In genomic region chr12:29552324-29552927, GRCh38 we compare ENCODE assay signal across 8 cellular contexts. TPM values are rescaled to one million over a fixed set of nuclear protein-coding genes. Genes with fewer than 3 reads are reported as not detected.
A peak's percentile ranks its signal among the peaks of the same experiment; 100 is the strongest.
DNase-seq lines count a peak whose midpoint lies in the region; ATAC-seq, FAIRE-seq and TF ChIP-seq lines count a peak whose summit lies in the region.

No MANE protein-coding gene starts in this region.

- no peak for TF ChIP-seq POLR2A in Peyer's patch (IDR thresholded peaks at IDR 0.05)

- no peaks in the 10 kb centered on the region for H3K4me1 Mint-ChIP-seq in CD8-positive, alpha-beta memory T cell
- H3K4me1 Mint-ChIP-seq in activated T-helper 1 cell treated with anti-CD3 and anti-CD28 coated beads, Interleukin-12 subunit alpha, Interleukin-12 subunit beta, Interleukin-2, Interleukin-4 antibody, amounts not matched to agents 30 ng/mL and 10 ng/mL and 1 ng/mL, durations not matched to agents 14 hours and 24 hours and 36 hours (ENCODE audit: low read depth): no peaks in the 10 kb centered on the region

- no peaks in the 10 kb centered on the region for H3K36me3 Mint-ChIP-seq in CD8-positive, alpha-beta memory T cell
- no peaks in the 10 kb centered on the region for H3K36me3 Mint-ChIP-seq in activated T-helper 1 cell treated with anti-CD3 and anti-CD28 coated beads, Interleukin-12 subunit alpha, Interleukin-12 subunit beta, Interleukin-2, Interleukin-4 antibody, amounts not matched to agents 30 ng/mL and 10 ng/mL and 1 ng/mL, durations not matched to agents 14 hours and 24 hours and 36 hours (ENCODE audit: low read depth)

- no peak overlapping the region for H3K27ac ChIP-seq in CD8-positive, alpha-beta memory T cell (ENCODE audit: low read depth, low read length)
- no peak overlapping the region for H3K27ac ChIP-seq in HL-60 (replicated peaks)
- no peak overlapping the region for H3K27ac ChIP-seq in Peyer's patch
- H3K27ac ChIP-seq in pancreas: no peak overlapping the region
- no peak overlapping the region for H3K27ac ChIP-seq in upper lobe of right lung

- peak; percentile 30 to 69 (median 34) for DNase-seq in CD8-positive, alpha-beta memory T cell
- DNase-seq in HL-60 (ENCODE audit: low read depth in 1 of 2, low spot score in 1 of 2) (peak; percentile 33 to 63), Peyer's patch (peak; percentile 22 to 79 (median 78)), frontal cortex (ENCODE audit: low spot score in 2 of 2) (peak; percentile 3 to 18), pancreas (peak; percentile 40 to 83 (median 60)), upper lobe of right lung (peak; percentile 68)
- DNase-seq in activated T-helper 1 cell treated with anti-CD3 and anti-CD28 coated beads, Interleukin-12 subunit alpha, Interleukin-12 subunit beta, Interleukin-2, Interleukin-4 antibody, amounts not matched to agents 30 ng/mL and 10 ng/mL and 1 ng/mL, durations not matched to agents 14 hours and 24 hours and 36 hours (ENCODE audit: low spot score): peak; percentile 41

- CTCF ChIA-PET in CD8-positive, alpha-beta memory T cell (lab: Charles Lee): interaction anchor here (0.5 to 2.1 kb wide), 3 partner anchors 13 to 1291 kb away, joined by 3 to 12 read pairs (median 3); no protein-coding TSS in a partner anchor

- ATAC-seq in GM19397 (IDR thresholded peaks at IDR 0.05; ENCODE audit: unreplicated experiment): peak; percentile 95
- peak; percentile 73 to 98 (median 94) for ATAC-seq in pancreas
- peak; percentile 94 for ATAC-seq in upper lobe of right lung

- no peaks in the 10 kb centered on the region for H3K27me3 ChIP-seq in CD8-positive, alpha-beta memory T cell (ENCODE audit: insufficient read depth, low read length, poor library complexity, severe bottlenecking)
- H3K27me3 ChIP-seq in HL-60 (ENCODE audit: insufficient read depth, poor library complexity, severe bottlenecking) (no peaks in the 10 kb centered on the region), Peyer's patch (no peaks in the 10 kb centered on the region), pancreas (no peaks in the 10 kb centered on the region), upper lobe of right lung (no peaks in the 10 kb centered on the region)

- H3K9me3 Mint-ChIP-seq in CD8-positive, alpha-beta memory T cell: peaks cover 0 to 3% (median 0%) of the 10 kb centered on the region in 5 donors
- H3K9me3 Mint-ChIP-seq in activated T-helper 1 cell treated with anti-CD3 and anti-CD28 coated beads, Interleukin-12 subunit alpha, Interleukin-12 subunit beta, Interleukin-2, Interleukin-4 antibody, amounts not matched to agents 30 ng/mL and 10 ng/mL and 1 ng/mL, durations not matched to agents 14 hours and 24 hours and 36 hours: no peaks in the 10 kb centered on the region

- WGBS in pancreas, 2 donors: 9 to 10% methylated on average over 1 of the region's 1 CpG

- H3K4me3 Mint-ChIP-seq in CD8-positive, alpha-beta memory T cell: no peak overlapping the region
- no peak overlapping the region for H3K4me3 Mint-ChIP-seq in activated T-helper 1 cell treated with anti-CD3 and anti-CD28 coated beads, Interleukin-12 subunit alpha, Interleukin-12 subunit beta, Interleukin-2, Interleukin-4 antibody, amounts not matched to agents 30 ng/mL and 10 ng/mL and 1 ng/mL, durations not matched to agents 14 hours and 24 hours and 36 hours

- H3K36me3 ChIP-seq in CD8-positive, alpha-beta memory T cell (ENCODE audit: insufficient read depth, low read length): no peaks in the 10 kb centered on the region
- H3K36me3 ChIP-seq in Peyer's patch (no peaks in the 10 kb centered on the region), pancreas (no peaks in the 10 kb centered on the region), upper lobe of right lung (no peaks in the 10 kb centered on the region)

- H3K4me1 ChIP-seq in CD8-positive, alpha-beta memory T cell (ENCODE audit: insufficient read depth, low read length): no peaks in the 10 kb centered on the region
- H3K4me1 ChIP-seq in Peyer's patch (no peaks in the 10 kb centered on the region), pancreas (peaks cover 0 to 3% (median 0%) of the 10 kb centered on the region in 3 donors), upper lobe of right lung (no peaks in the 10 kb centered on the region)

- H3K9me3 ChIP-seq in CD8-positive, alpha-beta memory T cell (ENCODE audit: low read length): no peaks in the 10 kb centered on the region
- H3K9me3 ChIP-seq in Peyer's patch: no peaks in the 10 kb centered on the region
- H3K9me3 ChIP-seq in pancreas: no peaks in the 10 kb centered on the region
- H3K9me3 ChIP-seq in upper lobe of right lung: no peaks in the 10 kb centered on the region

- H3K27ac Mint-ChIP-seq in CD8-positive, alpha-beta memory T cell: no peak overlapping the region
- no peak overlapping the region for H3K27ac Mint-ChIP-seq in activated T-helper 1 cell treated with anti-CD3 and anti-CD28 coated beads, Interleukin-12 subunit alpha, Interleukin-12 subunit beta, Interleukin-2, Interleukin-4 antibody, amounts not matched to agents 30 ng/mL and 10 ng/mL and 1 ng/mL, durations not matched to agents 14 hours and 24 hours and 36 hours

- intact Hi-C loops in activated T-helper 1 cell treated with anti-CD3 and anti-CD28 coated beads, Interleukin-12 subunit alpha, Interleukin-12 subunit beta, Interleukin-2, Interleukin-4 antibody, amounts not matched to agents 30 ng/mL and 10 ng/mL and 1 ng/mL, durations not matched to agents 14 hours and 24 hours and 36 hours (cut with micrococcal nuclease): loop anchor here (1.0 kb wide), 2 partner anchors 1255 to 1292 kb away; no protein-coding TSS in a partner anchor
- intact Hi-C loops in pancreas (cut with DNase I): no loop called here
- intact Hi-C loops in upper lobe of right lung (cut with DNase I): no loop called here

- FAIRE-seq in frontal cortex (lab: Jason Lieb, UNC): peak; percentile 94
- FAIRE-seq in pancreas (lab: Jason Lieb, UNC): peak; percentile 95

- TF ChIP-seq CTCF in HL-60 (IDR thresholded peaks at IDR 0.05; ENCODE audit: insufficient read depth, low read length) (peak; percentile 82), Peyer's patch (IDR thresholded peaks at IDR 0.05) (peak; percentile 16 to 81 (median 70)), pancreas (IDR thresholded peaks at IDR 0.05) (peak; percentile 56 to 78 (median 69)), upper lobe of right lung (IDR thresholded peaks at IDR 0.05) (peak; percentile 89)

- H3K4me3 ChIP-seq in CD8-positive, alpha-beta memory T cell (ENCODE audit: low read length): no peak overlapping the region
- H3K4me3 ChIP-seq in HL-60 (replicated peaks; ENCODE audit: insufficient read depth, low read length): no peak overlapping the region
- H3K4me3 ChIP-seq in Peyer's patch: no peak overlapping the region
- H3K4me3 ChIP-seq in pancreas: no peak overlapping the region
- H3K4me3 ChIP-seq in upper lobe of right lung: no peak overlapping the region

- H3K27me3 Mint-ChIP-seq in CD8-positive, alpha-beta memory T cell: peaks cover 2 to 12% of the 10 kb centered on the region in 2 donors
- no peaks in the 10 kb centered on the region for H3K27me3 Mint-ChIP-seq in activated T-helper 1 cell treated with anti-CD3 and anti-CD28 coated beads, Interleukin-12 subunit alpha, Interleukin-12 subunit beta, Interleukin-2, Interleukin-4 antibody, amounts not matched to agents 30 ng/mL and 10 ng/mL and 1 ng/mL, durations not matched to agents 14 hours and 24 hours and 36 hours (ENCODE audit: insufficient read depth)

- POLR2A ChIA-PET in CD8-positive, alpha-beta memory T cell (lab: Charles Lee): no interaction called here

RNA-seq across cellular contexts. Expression of gene OVCH1, which starts 54.9 kb away (rescaled TPM):
- not detected for total RNA-seq in CD8-positive, alpha-beta memory T cell
- polyA plus RNA-seq in CD8-positive, alpha-beta memory T cell: not detected
- total RNA-seq in Peyer's patch: under 1 TPM in 1 of 4 donors, not detected in 3; 0.40 TPM
- not detected in 2 replicates for total RNA-seq in activated T-helper 1 cell treated with anti-CD3 and anti-CD28 coated beads, Interleukin-12 subunit alpha, Interleukin-12 subunit beta, Interleukin-2, Interleukin-4 antibody, amounts not matched to agents 30 ng/mL and 10 ng/mL and 1 ng/mL, durations not matched to agents 14 hours and 24 hours and 36 hours
- total RNA-seq in frontal cortex: 0.41 TPM
- under 1 TPM in 1 of 6 donors, not detected in 5; 0.06 TPM for total RNA-seq in pancreas
- under 1 TPM in 1 of 2 donors, not detected in 1; 0.02 TPM for polyA plus RNA-seq in pancreas
- 2.0 TPM for total RNA-seq in upper lobe of right lung

Comparison
In these comparisons a context has a peak if more than half of its experiments do, and no peak if none do; other contexts are left out.
1. DNase-seq: peak in every context shown above with its lines; median percentile 78 in Peyer's patch; 68 in upper lobe of right lung; 60 in pancreas; 48 in HL-60; 41 in activated T-helper 1 cell treated with anti-CD3 and anti-CD28 coated beads, Interleukin-12 subunit alpha, Interleukin-12 subunit beta, Interleukin-2, Interleukin-4 antibody, amounts not matched to agents 30 ng/mL and 10 ng/mL and 1 ng/mL, durations not matched to agents 14 hours and 24 hours and 36 hours; 34 in CD8-positive, alpha-beta memory T cell; 10 in frontal cortex.